Comparison of ENCODE assay signal across 8 cellular contexts in genomic region chr17:35087731-35088646, GRCh38. TPM values are rescaled to one million over a fixed set of nuclear protein-coding genes. Genes with fewer than 3 reads are reported as not detected.
DNase-seq lines count a peak whose midpoint lies in the region; ATAC-seq and TF ChIP-seq lines count a peak whose summit lies in the region.

No MANE protein-coding gene starts in this region.

- no peaks in the 10 kb centered on the region for H3K27me3 Mint-ChIP-seq in activated CD8-positive, alpha-beta memory T cell treated with anti-CD3 and anti-CD28 coated beads, Interleukin-2, amount 10 ng/mL, durations not matched to agents 7 days and 5 days

- DNase-seq in CD1c-positive myeloid dendritic cell (ENCODE audit: extremely low spot score) (peak; percentile 70), NAMALWA (ENCODE audit: low spot score) (peak; percentile 44), esophagus muscularis mucosa (ENCODE audit: extremely low spot score) (no peak), thyroid gland (peak; percentile 57 to 58), NCI-H128 (lab: John Stamatoyannopoulos, UW; ENCODE audit: unreplicated experiment) (no peak)
- DNase-seq in activated CD8-positive, alpha-beta memory T cell treated with anti-CD3 and anti-CD28 coated beads, Interleukin-2, amount 10 ng/mL, durations not matched to agents 7 days and 5 days = peak; percentile 65

- peaks cover 63% of the 10 kb centered on the region for H3K4me1 Mint-ChIP-seq in activated CD8-positive, alpha-beta memory T cell treated with anti-CD3 and anti-CD28 coated beads, Interleukin-2, amount 10 ng/mL, durations not matched to agents 7 days and 5 days

- TF ChIP-seq POLR2A in esophagus muscularis mucosa (IDR thresholded peaks at IDR 0.05; ENCODE audit: low read depth) = no peak
- peak in 1 of 2 donors; percentile 44 for TF ChIP-seq POLR2A in thyroid gland (IDR thresholded peaks at IDR 0.05)

- H3K4me3 ChIP-seq in esophagus muscularis mucosa (peak overlapping the region; percentile 74 to 97 (median 92)), mononuclear cell (ENCODE audit: low read length) (peak overlapping the region; percentile 91), thyroid gland (replicated peaks in 1 of 3) (peak overlapping the region; percentile 70 to 88 (median 80))

- H3K36me3 ChIP-seq in esophagus muscularis mucosa (no peaks in the 10 kb centered on the region), thyroid gland (no peaks in the 10 kb centered on the region)

- ATAC-seq in GM19438 (IDR thresholded peaks at IDR 0.05; ENCODE audit: low read depth, unreplicated experiment) = peak; percentile 14
- ATAC-seq in activated CD8-positive, alpha-beta memory T cell treated with anti-CD3 and anti-CD28 coated beads, Interleukin-2, amount 10 ng/mL, durations not matched to agents 7 days and 5 days = peak; percentile 5

- no peak for TF ChIP-seq EP300 in esophagus muscularis mucosa (IDR thresholded peaks at IDR 0.05)

- TF ChIP-seq CTCF in esophagus muscularis mucosa (IDR thresholded peaks at IDR 0.05) (no peak), thyroid gland (IDR thresholded peaks at IDR 0.05) (peak in 1 of 6 experiments; percentile 3)

- H3K27ac Mint-ChIP-seq in activated CD8-positive, alpha-beta memory T cell treated with anti-CD3 and anti-CD28 coated beads, Interleukin-2, amount 10 ng/mL, durations not matched to agents 7 days and 5 days = peak overlapping the region; percentile 91

- intact Hi-C loops in esophagus muscularis mucosa (cut with DNase I) = loop anchor here (2.0 to 5.0 kb wide), 3 partner anchors 91 to 127 kb away; partner anchors contain the start of genes CCT6B, LIG3 and ZNF830
- intact Hi-C loops in thyroid gland (cut with DNase I) = no loop called here

- H3K4me1 ChIP-seq in esophagus muscularis mucosa = peaks cover 13 to 40% (median 27%) of the 10 kb centered on the region in 4 donors
- H3K4me1 ChIP-seq in mononuclear cell (ENCODE audit: insufficient read depth, low read length) = peaks cover 31% of the 10 kb centered on the region
- H3K4me1 ChIP-seq in thyroid gland = peaks cover 20 to 21% of the 10 kb centered on the region in 2 donors

- peak overlapping the region; percentile 92 for H3K4me3 Mint-ChIP-seq in activated CD8-positive, alpha-beta memory T cell treated with anti-CD3 and anti-CD28 coated beads, Interleukin-2, amount 10 ng/mL, durations not matched to agents 7 days and 5 days

- H3K9me3 ChIP-seq in esophagus muscularis mucosa (no peaks in the 10 kb centered on the region), mononuclear cell (ENCODE audit: low read depth, low read length) (no peaks in the 10 kb centered on the region), thyroid gland (no peaks in the 10 kb centered on the region)

- H3K9me3 Mint-ChIP-seq in activated CD8-positive, alpha-beta memory T cell treated with anti-CD3 and anti-CD28 coated beads, Interleukin-2, amount 10 ng/mL, durations not matched to agents 7 days and 5 days (ENCODE audit: low read depth) = no peaks in the 10 kb centered on the region

- H3K27me3 ChIP-seq in esophagus muscularis mucosa (no peaks in the 10 kb centered on the region), mononuclear cell (ENCODE audit: insufficient read depth, low read length) (no peaks in the 10 kb centered on the region), thyroid gland (no peaks in the 10 kb centered on the region)

- WGBS in esophagus muscularis mucosa = 8% methylated on average over 22 of the region's 22 CpGs
- 10 to 11% methylated on average over 11 to 22 of the region's 22 CpGs for WGBS in thyroid gland, 2 donors

- H3K36me3 Mint-ChIP-seq in activated CD8-positive, alpha-beta memory T cell treated with anti-CD3 and anti-CD28 coated beads, Interleukin-2, amount 10 ng/mL, durations not matched to agents 7 days and 5 days = peaks cover 3% of the 10 kb centered on the region

- CTCF ChIA-PET in activated CD8-positive, alpha-beta memory T cell treated with anti-CD3 and anti-CD28 coated beads, Interleukin-2, amount 10 ng/mL, durations not matched to agents 7 days and 5 days (lab: Charles Lee) = interaction anchor here (1.0 to 3.9 kb wide), 6 partner anchors 14 to 100 kb away, joined by 3 to 21 read pairs (median 10); partner anchors contain the start of genes RAD51D and RFFL

- H3K27ac ChIP-seq in esophagus muscularis mucosa (replicated peaks in 1 of 4) (peak overlapping the region; percentile 87 to 94 (median 92)), thyroid gland (peak overlapping the region; percentile 93 to 97 (median 94))

RNA-seq across cellular contexts. Expression of gene RFFL, which starts 24.5 kb away (rescaled TPM):
- 10 to 100 TPM; 47.7 to 52.2 TPM for total RNA-seq in activated CD8-positive, alpha-beta memory T cell treated with anti-CD3 and anti-CD28 coated beads, Interleukin-2, amount 10 ng/mL, durations not matched to agents 7 days and 5 days
- total RNA-seq in esophagus muscularis mucosa (10 to 100 TPM; 19.5 to 40.9 (median 33.3) TPM), mononuclear cell (45.0 TPM), thyroid gland (100 to 1,000 TPM in 2 of 4 donors, 10 to 100 TPM in 2; 51.1 to 145 (median 96.1) TPM)

RNA-seq across cellular contexts. Expression of gene RAD51D, which starts 31.7 kb away (rescaled TPM):
- total RNA-seq in activated CD8-positive, alpha-beta memory T cell treated with anti-CD3 and anti-CD28 coated beads, Interleukin-2, amount 10 ng/mL, durations not matched to agents 7 days and 5 days = 10 to 100 TPM; 34.0 to 43.0 TPM
- total RNA-seq in esophagus muscularis mucosa (10 to 100 TPM in 2 of 4 donors, 1 to 10 TPM in 2; 8.9 to 12.8 (median 10.7) TPM), mononuclear cell (2.5 TPM), thyroid gland (10 to 100 TPM in 3 of 4 donors, 1 to 10 TPM in 1; 7.8 to 15.6 (median 12.5) TPM)

RNA-seq across cellular contexts. Expression of gene FNDC8, which starts 33.4 kb away (rescaled TPM):
- total RNA-seq in activated CD8-positive, alpha-beta memory T cell treated with anti-CD3 and anti-CD28 coated beads, Interleukin-2, amount 10 ng/mL, durations not matched to agents 7 days and 5 days = not detected
- total RNA-seq in esophagus muscularis mucosa (not detected), mononuclear cell (not detected), thyroid gland (not detected)

RNA-seq across cellular contexts. Expression of gene NLE1, which starts 54.1 kb away (rescaled TPM):
- 10 to 100 TPM; 23.0 to 30.5 TPM for total RNA-seq in activated CD8-positive, alpha-beta memory T cell treated with anti-CD3 and anti-CD28 coated beads, Interleukin-2, amount 10 ng/mL, durations not matched to agents 7 days and 5 days
- total RNA-seq in esophagus muscularis mucosa (10 to 100 TPM in 3 of 4 donors, 1 to 10 TPM in 1; 9.6 to 16.1 (median 13.8) TPM), mononuclear cell (8.3 TPM), thyroid gland (10 to 100 TPM in 3 of 4 donors, 1 to 10 TPM in 1; 9.7 to 13.6 (median 11.6) TPM)

RNA-seq across cellular contexts. Expression of gene UNC45B, which starts 59.6 kb away (rescaled TPM):
- total RNA-seq in activated CD8-positive, alpha-beta memory T cell treated with anti-CD3 and anti-CD28 coated beads, Interleukin-2, amount 10 ng/mL, durations not matched to agents 7 days and 5 days = under 1 TPM in 1 of 2 experiments, not detected in 1; 0.06 TPM
- total RNA-seq in esophagus muscularis mucosa (under 1 TPM in 3 of 4 donors, not detected in 1; under 0.01 to 0.23 (median 0.06) TPM), mononuclear cell (0.94 TPM), thyroid gland (not detected)

Comparison
In these comparisons a context has a peak if more than half of its experiments do, and no peak if none do; other contexts are left out.
1. DNase-seq: peak in CD1c-positive myeloid dendritic cell (single experiment), NAMALWA (single experiment), activated CD8-positive, alpha-beta memory T cell treated with anti-CD3 and anti-CD28 coated beads, Interleukin-2, amount 10 ng/mL, durations not matched to agents 7 days and 5 days (single experiment) and thyroid gland (2 of 2); none in esophagus muscularis mucosa (single experiment) and NCI-H128 (single experiment).
2. Peak in every context shown above with its lines, with median percentiles within 50 percentile points of each other: H3K4me3 ChIP-seq.